In genomic region chr17:28645576-28645939, GRCh38 we compare ENCODE assay signal across 8 cellular contexts. TPM values are rescaled to one million over a fixed set of nuclear protein-coding genes. Genes with fewer than 3 reads are reported as not detected.
DNase-seq lines count a peak whose midpoint lies in the region; ATAC-seq, FAIRE-seq and TF ChIP-seq lines count a peak whose summit lies in the region.

No MANE protein-coding gene starts in this region.

- H3K4me2 ChIP-seq in GM12878 (ENCODE audit: control insufficient read depth, insufficient read depth), result peak overlapping the region; percentile 77

- peak overlapping the region; percentile 73 for H3K9ac ChIP-seq in GM12878 (ENCODE audit: control insufficient read depth, insufficient read depth, low read length)

- H3K36me3 Mint-ChIP-seq in memory B cell, result peaks cover 15% of the 10 kb centered on the region

- RAD21 ChIA-PET in GM12878 (lab: Charles Lee; ENCODE audit: unreplicated experiment), result interaction anchor here (0.6 to 2.9 kb wide), 13 partner anchors 16 to 472 kb away, joined by 3 to 22 read pairs (median 5); partner anchors contain the start of genes ALDOC, IFT20, PIGS and PROCA1

- ATAC-seq in heart right ventricle (no peak), left cardiac atrium (no peak), GM12878 (no peak), memory B cell (ENCODE audit: low read depth) (no peak), HG03354 (IDR thresholded peaks at IDR 0.05; ENCODE audit: poor library complexity, severe bottlenecking, unreplicated experiment) (no peak), GM19023 (IDR thresholded peaks at IDR 0.05; ENCODE audit: unreplicated experiment) (no peak)

- intact Hi-C loops in heart right ventricle (cut with DNase I), result loop anchor here in 1 of 10 donors (5.0 kb wide), 1 partner anchor 72 kb away; the partner anchor contains the start of genes RAB34 and RPL23A
- intact Hi-C loops in left cardiac atrium (cut with DNase I), result no loop called here
- intact Hi-C loops in GM12878 (cut with micrococcal nuclease; ENCODE audit: unreplicated experiment), result loop anchor here (2.0 kb wide), 1 partner anchor 47 kb away; the partner anchor contains the start of gene SPAG5

- no peaks in the 10 kb centered on the region for H3K27me3 Mint-ChIP-seq in memory B cell

- H3K4me3 ChIP-seq in heart right ventricle (peak overlapping the region; percentile 68 to 97 (median 94)), GM12878 (peak overlapping the region; percentile 73), urinary bladder (ENCODE audit: low read depth, low read length) (peak overlapping the region; percentile 97)

- no peaks in the 10 kb centered on the region; the same call in 1 of the 2 replicates for H4K20me1 ChIP-seq in GM12878 (ENCODE audit: control insufficient read depth, insufficient read depth)

- TF ChIP-seq CTCF in heart right ventricle (IDR thresholded peaks at IDR 0.05) (no peak), GM12878 (IDR thresholded peaks at IDR 0.05 in 2 of 3, conservative IDR thresholded peaks at IDR 0.05 in 1 of 3; ENCODE audit: control insufficient read depth in 2 of 3, extremely low read depth in 1 of 3, insufficient read depth in 1 of 3, low read depth in 3 of 3, low read length in 3 of 3) (no peak)

- H2AFZ ChIP-seq in GM12878 (ENCODE audit: control insufficient read depth, low read depth, low read length), result peak overlapping the region; percentile 70; the same call in 1 of the 2 replicates

- no peaks in the 10 kb centered on the region for H3K9me3 Mint-ChIP-seq in memory B cell

- POLR2A ChIA-PET in GM12878 (lab: Charles Lee), result interaction anchor here (0.5 to 5.4 kb wide), 19 partner anchors 14 to 304 kb away, joined by 3 to 46 read pairs (median 6); partner anchors contain the start of genes ALDOC, PIGS, PROCA1 and RPL23A

- WGBS in heart right ventricle, 2 donors, result 35 to 47% methylated on average over 8 of the region's 8 CpGs
- WGBS in GM12878 (ENCODE audit: insufficient coverage, insufficient replicate concordance, low lambda C conversion rate, missing lambda C conversion rate), result 2% methylated on average over 8 of the region's 8 CpGs
- 35% methylated on average over 8 of the region's 8 CpGs for WGBS in urinary bladder

- H3K79me2 ChIP-seq in GM12878 (ENCODE audit: control insufficient read depth, insufficient read depth, low read length), result peaks cover 33% of the 10 kb centered on the region

- SMC1A ChIA-PET in GM12878 (lab: Charles Lee; ENCODE audit: uncharacterized antibody, unreplicated experiment), result interaction anchor here (1.0 to 4.2 kb wide), 5 partner anchors 12 to 81 kb away, joined by 3 to 22 read pairs (median 7); partner anchors contain the start of genes RPL23A, SDF2, SUPT6H and TLCD1

- H3K4me1 Mint-ChIP-seq in memory B cell, result peaks cover 27% of the 10 kb centered on the region

- FAIRE-seq in GM12878 (lab: Jason Lieb, UNC), result peak; percentile 65

- CTCF ChIA-PET in GM12878 (lab: Yijun Ruan, JAX), result interaction anchor here (0.6 to 7.5 kb wide), 12 partner anchors 16 to 271 kb away, joined by 3 to 84 read pairs (median 11); partner anchors contain the start of genes ALDOC, NEK8, PROCA1 and RPL23A

- TSS peak; percentile 99 for BruUV-seq in GM12878 (replicated peaks; lab: Mats Ljungman, UMichigan)

- H3K9me3 ChIP-seq in heart right ventricle (no peaks in the 10 kb centered on the region), GM12878 (replicated peaks; ENCODE audit: control insufficient read depth, insufficient read depth, low read length) (no peaks in the 10 kb centered on the region)

- H3K27ac ChIP-seq in heart right ventricle, result peak overlapping the region; percentile 87 to 98 (median 94)
- peak overlapping the region; percentile 85 for H3K27ac ChIP-seq in GM12878 (ENCODE audit: control insufficient read depth, insufficient read depth)
- H3K27ac ChIP-seq in urinary bladder (ENCODE audit: low read depth), result peak overlapping the region; percentile 91

- peak overlapping the region; percentile 94 for H3K27ac Mint-ChIP-seq in memory B cell

- no peak for TF ChIP-seq RAD21 in GM12878 (IDR thresholded peaks at IDR 0.05; ENCODE audit: insufficient read depth, low read depth, low read length)

- DNase-seq in heart right ventricle (no peak), left cardiac atrium (no peak), GM12878 (ENCODE audit: low read depth, low spot score) (no peak), memory B cell (ENCODE audit: low spot score in 2 of 2) (no peak), COR-L47 (lab: John Stamatoyannopoulos, UW) (no peak)

- peaks cover 15 to 60% (median 46%) of the 10 kb centered on the region in 9 donors for H3K4me1 ChIP-seq in heart right ventricle
- H3K4me1 ChIP-seq in GM12878 (ENCODE audit: control insufficient read depth, insufficient read depth, low read length), result peaks cover 14% of the 10 kb centered on the region
- no peaks in the 10 kb centered on the region for H3K4me1 ChIP-seq in urinary bladder (ENCODE audit: insufficient read depth)

- H3K4me3 Mint-ChIP-seq in memory B cell, result peak overlapping the region; percentile 91

- H3K36me3 ChIP-seq in heart right ventricle (peaks cover 0 to 61% (median 24%) of the 10 kb centered on the region in 9 donors), GM12878 (ENCODE audit: control insufficient read depth in 2 of 2, insufficient read depth in 2 of 2, low read length in 1 of 2) (peaks cover 8 to 22% of the 10 kb centered on the region in 2 experiments), urinary bladder (ENCODE audit: insufficient read depth) (no peaks in the 10 kb centered on the region)

- no peaks in the 10 kb centered on the region for H3K27me3 ChIP-seq in heart right ventricle
- no peaks in the 10 kb centered on the region for H3K27me3 ChIP-seq in GM12878 (replicated peaks in 1 of 2; ENCODE audit: control insufficient read depth in 2 of 2, insufficient read depth in 2 of 2, low read length in 1 of 2)

- in situ Hi-C loops in GM12878 (cut with MboI), result no loop called here

- no peak for TF ChIP-seq EP300 in GM12878 (IDR thresholded peaks at IDR 0.05; ENCODE audit: borderline replicate concordance in 1 of 2, control insufficient read depth in 1 of 2, low read depth in 2 of 2, low read length in 2 of 2)

- TF ChIP-seq POLR2A in GM12878 (IDR thresholded peaks at IDR 0.05; ENCODE audit: low read depth, low read length), result no peak

RNA-seq across cellular contexts. Expression of gene BLTP2, which starts 0.6 kb away (rescaled TPM):
- 100 to 1,000 TPM in 1 of 10 donors, 10 to 100 TPM in 9; 61.6 to 110 (median 69.0) TPM for total RNA-seq in heart right ventricle
- polyA plus RNA-seq in heart right ventricle, result 10 to 100 TPM; 15.6 to 20.4 TPM
- total RNA-seq in left cardiac atrium, result 10 to 100 TPM; 83.6 to 93.3 TPM
- total RNA-seq in GM12878 (2013; cell fraction: nucleolus; rRNA removed), result 303 and 315 TPM in 2 replicates
- 116 and 120 TPM in 2 replicates for total RNA-seq in GM12878 (2014; rRNA removed)
- total RNA-seq in GM12878 (2014; rRNA removed; fragmentation: Illumina TruSeq; extraction: Trizol), result 88.7 and 90.4 TPM in 2 replicates
- total RNA-seq in GM12878 (2021), result 128 and 151 TPM in 2 replicates
- polyA plus RNA-seq in GM12878 (2011; ENCODE audit: low read depth), result 39.9 TPM
- 82.3 and 134 TPM in 2 replicates for polyA plus RNA-seq in GM12878 (2011; rRNA removed)
- 109 and 139 TPM in 2 replicates for polyA plus RNA-seq in GM12878 (2011; cell fraction: cytosol; rRNA removed)
- polyA plus RNA-seq in GM12878 (2011; cell fraction: nucleus; rRNA removed), result 204 and 214 TPM in 2 replicates
- polyA plus RNA-seq in GM12878 (2012), result 43.2 and 50.8 TPM in 2 replicates
- 73.8 and 76.2 TPM in 2 replicates for polyA plus RNA-seq in GM12878 (2014; fragmentation: Illumina TruSeq; extraction: Trizol)
- 10 to 100 TPM; 14.2 to 16.9 TPM for polyA plus RNA-seq in GM12878 (2014; fragmentation: Nextera tagmentation; extraction: Ambion mirVana)
- polyA plus RNA-seq in GM12878 (2014; rRNA removed), result 80.0 and 89.3 TPM in 2 replicates
- 10 to 100 TPM; 67.2 to 71.5 TPM for polyA plus RNA-seq in GM12878 (2016; fragmentation: Nextera tagmentation; extraction: Ambion mirVana)
- polyA minus RNA-seq in GM12878 (2011; rRNA and poly(A)+ RNA removed), result 275 and 493 TPM in 2 replicates
- polyA minus RNA-seq in GM12878 (2011; cell fraction: cytosol; rRNA and poly(A)+ RNA removed), result 69.5 and 101 TPM in 2 replicates
- polyA minus RNA-seq in GM12878 (2011; cell fraction: nucleus; rRNA and poly(A)+ RNA removed), result 129 and 207 TPM in 2 replicates
- 66.6 TPM for total RNA-seq in urinary bladder
- 42.1 TPM for polyA plus RNA-seq in urinary bladder

RNA-seq across cellular contexts. Expression of gene SDF2, which starts 16.1 kb away (rescaled TPM):
- total RNA-seq in heart right ventricle (10 to 100 TPM; 26.6 to 38.8 (median 29.9) TPM), left cardiac atrium (10 to 100 TPM; 32.9 to 33.7 TPM), GM12878 (2014; rRNA removed) (34.1 and 35.8 TPM in 2 replicates), GM12878 (2014; rRNA removed; fragmentation: Illumina TruSeq; extraction: Trizol) (32.9 and 34.3 TPM in 2 replicates), GM12878 (2021) (26.2 and 29.8 TPM in 2 replicates), urinary bladder (35.8 TPM)
- polyA plus RNA-seq in heart right ventricle (10 to 100 TPM; 16.8 to 54.7 TPM), GM12878 (2011; rRNA removed) (37.8 and 45.3 TPM in 2 replicates), GM12878 (2014; fragmentation: Illumina TruSeq; extraction: Trizol) (37.7 and 46.1 TPM in 2 replicates), GM12878 (2014; fragmentation: Nextera tagmentation; extraction: Ambion mirVana) (10 to 100 TPM; 72.7 to 81.0 TPM), GM12878 (2014; rRNA removed) (31.4 and 33.5 TPM in 2 replicates), GM12878 (2016; fragmentation: Nextera tagmentation; extraction: Ambion mirVana) (10 to 100 TPM; 46.9 to 60.9 TPM), urinary bladder (73.1 TPM)
- total RNA-seq in GM12878 (2013; cell fraction: nucleolus; rRNA removed), result 39.7 and 43.3 TPM in 2 replicates
- 38.8 TPM for polyA plus RNA-seq in GM12878 (2011; ENCODE audit: low read depth)
- 45.8 and 48.3 TPM in 2 replicates for polyA plus RNA-seq in GM12878 (2011; cell fraction: cytosol; rRNA removed)
- 29.7 and 31.6 TPM in 2 replicates for polyA plus RNA-seq in GM12878 (2011; cell fraction: nucleus; rRNA removed)
- polyA plus RNA-seq in GM12878 (2012), result 29.8 and 30.6 TPM in 2 replicates
- polyA minus RNA-seq in GM12878 (2011; rRNA and poly(A)+ RNA removed), result 36.4 and 42.0 TPM in 2 replicates
- polyA minus RNA-seq in GM12878 (2011; cell fraction: cytosol; rRNA and poly(A)+ RNA removed), result 10.2 and 11.8 TPM in 2 replicates
- polyA minus RNA-seq in GM12878 (2011; cell fraction: nucleus; rRNA and poly(A)+ RNA removed), result 8.6 and 10.4 TPM in 2 replicates

RNA-seq across cellular contexts. Expression of gene SUPT6H, which starts 16.4 kb away (rescaled TPM):
- total RNA-seq in heart right ventricle (10 to 100 TPM; 44.1 to 54.1 (median 50.5) TPM), left cardiac atrium (10 to 100 TPM; 35.6 to 47.2 TPM), GM12878 (2014; rRNA removed) (40.7 and 50.1 TPM in 2 replicates), GM12878 (2014; rRNA removed; fragmentation: Illumina TruSeq; extraction: Trizol) (33.0 and 33.8 TPM in 2 replicates), GM12878 (2021) (52.7 and 58.8 TPM in 2 replicates), urinary bladder (47.2 TPM)
- polyA plus RNA-seq in heart right ventricle (10 to 100 TPM; 19.3 to 34.2 TPM), GM12878 (2011; rRNA removed) (25.2 and 41.5 TPM in 2 replicates), GM12878 (2014; fragmentation: Illumina TruSeq; extraction: Trizol) (55.1 and 58.8 TPM in 2 replicates), GM12878 (2014; fragmentation: Nextera tagmentation; extraction: Ambion mirVana) (1 to 10 TPM; 1.7 to 2.4 TPM), GM12878 (2014; rRNA removed) (44.3 and 51.9 TPM in 2 replicates), GM12878 (2016; fragmentation: Nextera tagmentation; extraction: Ambion mirVana) (10 to 100 TPM; 32.5 to 33.9 TPM), urinary bladder (42.1 TPM)
- total RNA-seq in GM12878 (2013; cell fraction: nucleolus; rRNA removed), result 124 and 134 TPM in 2 replicates
- 36.5 TPM for polyA plus RNA-seq in GM12878 (2011; ENCODE audit: low read depth)
- 27.3 and 28.4 TPM in 2 replicates for polyA plus RNA-seq in GM12878 (2011; cell fraction: cytosol; rRNA removed)
- 54.3 and 75.2 TPM in 2 replicates for polyA plus RNA-seq in GM12878 (2011; cell fraction: nucleus; rRNA removed)
- polyA plus RNA-seq in GM12878 (2012), result 44.1 and 58.0 TPM in 2 replicates
- polyA minus RNA-seq in GM12878 (2011; rRNA and poly(A)+ RNA removed), result 59.4 and 81.8 TPM in 2 replicates
- 19.1 and 23.9 TPM in 2 replicates for polyA minus RNA-seq in GM12878 (2011; cell fraction: cytosol; rRNA and poly(A)+ RNA removed)
- polyA minus RNA-seq in GM12878 (2011; cell fraction: nucleus; rRNA and poly(A)+ RNA removed), result 38.7 and 76.0 TPM in 2 replicates

RNA-seq across cellular contexts. Expression of gene RSKR, which starts 31.6 kb away (rescaled TPM):
- total RNA-seq in heart right ventricle, result 1 to 10 TPM; 2.1 to 6.4 (median 4.1) TPM
- 1 to 10 TPM; 3.0 to 8.7 TPM for polyA plus RNA-seq in heart right ventricle
- 1 to 10 TPM; 4.4 to 5.8 TPM for total RNA-seq in left cardiac atrium
- total RNA-seq in GM12878 (2013; cell fraction: nucleolus; rRNA removed), result 109 and 119 TPM in 2 replicates
- 8.5 and 9.2 TPM in 2 replicates for total RNA-seq in GM12878 (2014; rRNA removed)
- total RNA-seq in GM12878 (2014; rRNA removed; fragmentation: Illumina TruSeq; extraction: Trizol), result 8.4 and 9.0 TPM in 2 replicates
- total RNA-seq in GM12878 (2021), result 11.3 and 13.0 TPM in 2 replicates
- 5.3 TPM for polyA plus RNA-seq in GM12878 (2011; ENCODE audit: low read depth)
- 18.6 and 22.4 TPM in 2 replicates for polyA plus RNA-seq in GM12878 (2011; rRNA removed)
- polyA plus RNA-seq in GM12878 (2011; cell fraction: cytosol; rRNA removed), result 12.7 and 16.3 TPM in 2 replicates
- 103 and 108 TPM in 2 replicates for polyA plus RNA-seq in GM12878 (2011; cell fraction: nucleus; rRNA removed)
- polyA plus RNA-seq in GM12878 (2012), result 4.7 and 6.5 TPM in 2 replicates
- polyA plus RNA-seq in GM12878 (2014; fragmentation: Illumina TruSeq; extraction: Trizol), result 12.7 and 13.9 TPM in 2 replicates
- polyA plus RNA-seq in GM12878 (2014; fragmentation: Nextera tagmentation; extraction: Ambion mirVana), result 1 to 10 TPM in 1 of 2 experiments, under 1 TPM in 1; 0.52 to 1.0 TPM
- polyA plus RNA-seq in GM12878 (2014; rRNA removed), result 13.2 and 18.0 TPM in 2 replicates
- 1 to 10 TPM; 1.7 to 3.6 TPM for polyA plus RNA-seq in GM12878 (2016; fragmentation: Nextera tagmentation; extraction: Ambion mirVana)
- polyA minus RNA-seq in GM12878 (2011; rRNA and poly(A)+ RNA removed), result 21.1 and 26.9 TPM in 2 replicates
- polyA minus RNA-seq in GM12878 (2011; cell fraction: cytosol; rRNA and poly(A)+ RNA removed), result 2.7 and 4.6 TPM in 2 replicates
- 28.4 and 39.0 TPM in 2 replicates for polyA minus RNA-seq in GM12878 (2011; cell fraction: nucleus; rRNA and poly(A)+ RNA removed)
- total RNA-seq in urinary bladder, result 13.0 TPM
- 2.4 TPM for polyA plus RNA-seq in urinary bladder

RNA-seq across cellular contexts. Expression of gene SPAG5, which starts 46.7 kb away (rescaled TPM):
- total RNA-seq in heart right ventricle, result 1 to 10 TPM in 7 of 10 donors, under 1 TPM in 3; 0.55 to 6.5 (median 1.2) TPM
- polyA plus RNA-seq in heart right ventricle, result 1 to 10 TPM in 1 of 2 donors, under 1 TPM in 1; 0.86 to 1.6 TPM
- total RNA-seq in left cardiac atrium, result 1 to 10 TPM in 1 of 2 donors, under 1 TPM in 1; 0.97 to 2.7 TPM
- total RNA-seq in GM12878 (2013; cell fraction: nucleolus; rRNA removed), result 95.7 and 98.8 TPM in 2 replicates
- 101 and 102 TPM in 2 replicates for total RNA-seq in GM12878 (2014; rRNA removed)
- total RNA-seq in GM12878 (2014; rRNA removed; fragmentation: Illumina TruSeq; extraction: Trizol), result 108 TPM in 2 replicates
- 103 TPM in 2 replicates for total RNA-seq in GM12878 (2021)
- 44.0 TPM for polyA plus RNA-seq in GM12878 (2011; ENCODE audit: low read depth)
- polyA plus RNA-seq in GM12878 (2011; rRNA removed), result 161 and 166 TPM in 2 replicates
- 122 and 127 TPM in 2 replicates for polyA plus RNA-seq in GM12878 (2011; cell fraction: cytosol; rRNA removed)
- polyA plus RNA-seq in GM12878 (2011; cell fraction: nucleus; rRNA removed), result 310 and 371 TPM in 2 replicates
- polyA plus RNA-seq in GM12878 (2012), result 56.6 and 69.1 TPM in 2 replicates
- polyA plus RNA-seq in GM12878 (2014; fragmentation: Illumina TruSeq; extraction: Trizol), result 96.2 and 101 TPM in 2 replicates
- polyA plus RNA-seq in GM12878 (2014; fragmentation: Nextera tagmentation; extraction: Ambion mirVana), result 100 to 1,000 TPM in 1 of 2 experiments, 10 to 100 TPM in 1; 73.5 to 139 TPM
- polyA plus RNA-seq in GM12878 (2014; rRNA removed), result 84.4 and 86.9 TPM in 2 replicates
- polyA plus RNA-seq in GM12878 (2016; fragmentation: Nextera tagmentation; extraction: Ambion mirVana), result 100 to 1,000 TPM; 167 to 171 TPM
- 126 and 150 TPM in 2 replicates for polyA minus RNA-seq in GM12878 (2011; rRNA and poly(A)+ RNA removed)
- polyA minus RNA-seq in GM12878 (2011; cell fraction: cytosol; rRNA and poly(A)+ RNA removed), result 76.2 and 81.5 TPM in 2 replicates
- 168 and 169 TPM in 2 replicates for polyA minus RNA-seq in GM12878 (2011; cell fraction: nucleus; rRNA and poly(A)+ RNA removed)
- 17.9 TPM for total RNA-seq in urinary bladder
- 2.7 TPM for polyA plus RNA-seq in urinary bladder
